11 cellular contexts compared by ENCODE assay signal in genomic region chr1:7388488-7389185, GRCh38.
DNase-seq lines count a peak whose midpoint lies in the region; ATAC-seq, FAIRE-seq and TF ChIP-seq lines count a peak whose summit lies in the region.
"Had no signal": no experiment of that assay in that cellular context is flagged by ENCODE, and none has a peak within 500 bp of the region (broad histone marks: within the 10 kb centered on the region; RNA-seq: fewer than 3 reads in every experiment).

No MANE protein-coding gene starts in this region.

- H2BK12ac ChIP-seq in H1 (ENCODE audit: low read depth, low read length), result peak overlapping the region; percentile 39; the same call in 1 of the 2 replicates

- no peaks in the 10 kb centered on the region for H3K9me3 ChIP-seq in H1 (ENCODE audit: insufficient read depth in 2 of 2, low read depth in 1 of 2, low read length in 1 of 2)
- H3K9me3 ChIP-seq in muscle layer of colon (ENCODE audit: low read length), result no peaks in the 10 kb centered on the region
- no peaks in the 10 kb centered on the region for H3K9me3 ChIP-seq in upper lobe of left lung

- H3K27ac Mint-ChIP-seq in activated CD4-positive, alpha-beta T cell treated with anti-CD3 and anti-CD28 coated beads, Interleukin-2, amount 10 ng/mL, durations not matched to agents 24 days and 14 days, result no peak overlapping the region

- peaks cover 0 to 6% (median 2%) of the 10 kb centered on the region in 4 experiments; a peak in 3 of 7 replicates for H3K4me1 ChIP-seq in H1 (replicated peaks in 1 of 4; ENCODE audit: control insufficient read depth in 3 of 4, insufficient read depth in 4 of 4, low read length in 3 of 4)
- H3K4me1 ChIP-seq in muscle layer of colon (ENCODE audit: insufficient read depth, low read length), result peaks cover 21% of the 10 kb centered on the region
- peaks cover 8 to 17% (median 16%) of the 10 kb centered on the region in 4 donors for H3K4me1 ChIP-seq in upper lobe of left lung

- H3K79me1 ChIP-seq in H1 (ENCODE audit: low read depth, low read length), result no peaks in the 10 kb centered on the region

- H2AK5ac ChIP-seq in H1 (ENCODE audit: low read depth, low read length), result no peak overlapping the region

- no peaks in the 10 kb centered on the region for H4K20me1 ChIP-seq in H1 (replicated peaks in 1 of 2; ENCODE audit: control insufficient read depth in 1 of 2, insufficient read depth in 2 of 2, low read length in 2 of 2)

- FAIRE-seq in H1 (lab: Jason Lieb, UNC), result no peak
- FAIRE-seq: bronchial epithelial cell had no signal

- H3K23me2 ChIP-seq in H1 (ENCODE audit: low read depth, low read length), result no peaks in the 10 kb centered on the region; the same call in 1 of the 2 replicates

- no peaks in the 10 kb centered on the region for H3K9me3 Mint-ChIP-seq in activated CD4-positive, alpha-beta T cell treated with anti-CD3 and anti-CD28 coated beads, Interleukin-2, amount 10 ng/mL, durations not matched to agents 24 days and 14 days

- H2BK20ac ChIP-seq in H1 (ENCODE audit: low read length), result peak overlapping the region; percentile 61; the same call in 1 of the 2 replicates

- H3K23ac ChIP-seq in H1 (ENCODE audit: insufficient read length), result no peak overlapping the region

- intact Hi-C loops in activated CD4-positive, alpha-beta T cell treated with anti-CD3 and anti-CD28 coated beads, Interleukin-2, amount 10 ng/mL, durations not matched to agents 24 days and 14 days (cut with micrococcal nuclease), result no loop called here

- TF ChIP-seq EP300 in H1 (IDR thresholded peaks at IDR 0.05; ENCODE audit: borderline replicate concordance in 1 of 2, low read depth in 2 of 2, low read length in 2 of 2) (no peak), upper lobe of left lung (IDR thresholded peaks at IDR 0.05) (no peak)

- no peak overlapping the region for H2BK120ac ChIP-seq in H1 (replicated peaks; ENCODE audit: low read depth, low read length)

- H3K4me3 Mint-ChIP-seq in activated CD4-positive, alpha-beta T cell treated with anti-CD3 and anti-CD28 coated beads, Interleukin-2, amount 10 ng/mL, durations not matched to agents 24 days and 14 days, result no peak overlapping the region

- no peaks in the 10 kb centered on the region for H3K27me3 ChIP-seq in H1 (replicated peaks in 1 of 4; ENCODE audit: control insufficient read depth in 3 of 4, extremely low read depth in 1 of 4, insufficient read depth in 3 of 4, low read length in 3 of 4)
- no peaks in the 10 kb centered on the region for H3K27me3 ChIP-seq in muscle layer of colon (ENCODE audit: control insufficient read depth in 1 of 2, insufficient read depth in 2 of 2, low read length in 2 of 2)
- H3K27me3 ChIP-seq in upper lobe of left lung, result no peaks in the 10 kb centered on the region

- peak overlapping the region; percentile 52 for H4K91ac ChIP-seq in H1 (replicated peaks; ENCODE audit: insufficient read length, low read length)

- TF ChIP-seq RAD21 in H1 (IDR thresholded peaks at IDR 0.05 in 1 of 2, conservative IDR thresholded peaks at IDR 0.05 in 1 of 2; ENCODE audit: low read depth in 2 of 2, low read length in 2 of 2), result no peak

- H3K27ac ChIP-seq in H1 (ENCODE audit: low read depth, low read length), result no peak overlapping the region
- peak overlapping the region; percentile 17 for H3K27ac ChIP-seq in muscle layer of colon (ENCODE audit: low read depth, low read length)
- peak overlapping the region in 3 of 4 donors; percentile 1 to 85 (median 26) for H3K27ac ChIP-seq in upper lobe of left lung

- H3K18ac ChIP-seq in H1 (ENCODE audit: extremely low read depth, low read length), result peak overlapping the region; percentile 19; the same call in 1 of the 2 replicates

- no peak overlapping the region for H3K4me3 ChIP-seq in H1 (ENCODE audit: extremely low read depth in 1 of 4, insufficient read depth in 2 of 4, low read depth in 3 of 4, low read length in 4 of 4)
- no peak overlapping the region for H3K4me3 ChIP-seq in muscle layer of colon (ENCODE audit: low read depth in 1 of 2, low read length in 2 of 2)
- no peak overlapping the region for H3K4me3 ChIP-seq in upper lobe of left lung

- TF ChIP-seq CTCF in H1 (IDR thresholded peaks at IDR 0.05; ENCODE audit: control extremely low read depth in 1 of 3, insufficient read depth in 1 of 3, low read depth in 1 of 3, low read length in 3 of 3) (no peak), upper lobe of left lung (IDR thresholded peaks at IDR 0.05) (no peak)

- POLR2A ChIA-PET in H1 (lab: Charles Lee; ENCODE audit: partially characterized antibody), result no interaction called here

- H2BK15ac ChIP-seq in H1 (ENCODE audit: low read length), result peak overlapping the region; percentile 88

- H3K4ac ChIP-seq in H1 (replicated peaks; ENCODE audit: insufficient read length, low read depth, low read length), result peak overlapping the region; percentile 69

- H4K8ac ChIP-seq in H1 (ENCODE audit: extremely low read depth, insufficient read depth, low read length), result no peak overlapping the region

- ATAC-seq in upper lobe of left lung (ENCODE audit: low FRiP score in 2 of 2) (peak; percentile 16 to 56), HG03571 (IDR thresholded peaks at IDR 0.05; ENCODE audit: unreplicated experiment) (no peak), HG02973 (IDR thresholded peaks at IDR 0.05; ENCODE audit: unreplicated experiment) (no peak)

- H3K56ac ChIP-seq in H1 (replicated peaks; ENCODE audit: insufficient read length, low read depth, low read length), result no peak overlapping the region

- H4K5ac ChIP-seq in H1 (ENCODE audit: insufficient read length, low read depth, low read length), result peak overlapping the region; percentile 36

- no peak overlapping the region for H2AFZ ChIP-seq in H1 (ENCODE audit: low read length)

- H3K36me3 Mint-ChIP-seq in activated CD4-positive, alpha-beta T cell treated with anti-CD3 and anti-CD28 coated beads, Interleukin-2, amount 10 ng/mL, durations not matched to agents 24 days and 14 days (ENCODE audit: low read depth), result no peaks in the 10 kb centered on the region

- no peaks in the 10 kb centered on the region for H3K4me1 Mint-ChIP-seq in activated CD4-positive, alpha-beta T cell treated with anti-CD3 and anti-CD28 coated beads, Interleukin-2, amount 10 ng/mL, durations not matched to agents 24 days and 14 days

- CTCF ChIA-PET in H1 (lab: Charles Lee; ENCODE audit: partially characterized antibody), result interaction anchor here (2.4 kb wide), 1 partner anchor 11 kb away, joined by 6 read pairs; no protein-coding TSS in a partner anchor

- peak overlapping the region; percentile 39 for H2BK5ac ChIP-seq in H1 (ENCODE audit: low read depth, low read length)

- H3K9ac ChIP-seq in H1 (replicated peaks in 1 of 4; ENCODE audit: extremely low read depth in 1 of 4, low read depth in 3 of 4, low read length in 3 of 4) (no peak overlapping the region), muscle layer of colon (ENCODE audit: low read length) (no peak overlapping the region)

- H3K27me3 Mint-ChIP-seq in activated CD4-positive, alpha-beta T cell treated with anti-CD3 and anti-CD28 coated beads, Interleukin-2, amount 10 ng/mL, durations not matched to agents 24 days and 14 days, result no peaks in the 10 kb centered on the region

- no peak overlapping the region for H3K14ac ChIP-seq in H1 (ENCODE audit: insufficient read length)

- no peak overlapping the region for H3K4me2 ChIP-seq in H1 (ENCODE audit: insufficient read depth in 1 of 2, low read depth in 2 of 2, low read length in 2 of 2)

- TF ChIP-seq POLR2A in H1 (IDR thresholded peaks at IDR 0.05; ENCODE audit: control extremely low read depth in 1 of 2, low read depth in 2 of 2, low read length in 2 of 2) (no peak), upper lobe of left lung (IDR thresholded peaks at IDR 0.05) (no peak)

- WGBS in H1 (ENCODE audit: extremely low coverage in 1 of 2, insufficient coverage in 1 of 2, insufficient read length in 1 of 2, insufficient replicate concordance in 2 of 2, low coverage in 1 of 2, low lambda C conversion rate in 2 of 2, missing lambda C conversion rate in 1 of 2), 2 experiments, result 84% methylated on average over 15 of the region's 19 CpGs; no CpG with 5 or more reads in 1 of the 2 experiments
- WGBS in upper lobe of left lung, 2 donors, result 52 to 53% methylated on average over 5 to 19 of the region's 19 CpGs

- H3K36me3 ChIP-seq in H1 (ENCODE audit: control insufficient read depth in 2 of 4, insufficient read depth in 4 of 4, low read length in 3 of 4) (no peaks in the 10 kb centered on the region), muscle layer of colon (ENCODE audit: insufficient read depth, low read length) (no peaks in the 10 kb centered on the region), upper lobe of left lung (no peaks in the 10 kb centered on the region)

- H3K79me2 ChIP-seq in H1 (ENCODE audit: control insufficient read depth in 1 of 2, insufficient read depth in 2 of 2, low read length in 2 of 2), result no peaks in the 10 kb centered on the region

- peak; percentile 27 for DNase-seq in activated CD4-positive, alpha-beta T cell treated with anti-CD3 and anti-CD28 coated beads, Interleukin-2, amount 10 ng/mL, durations not matched to agents 24 days and 14 days
- DNase-seq in activated CD4-positive, alpha-beta T cell treated with anti-CD3 and anti-CD28 coated beads for 1 hour, result no peak
- peak in 1 of 2 experiments; percentile 49 for DNase-seq in H1 (ENCODE audit: low read depth in 1 of 2, low spot score in 2 of 2)
- DNase-seq in upper lobe of left lung, result peak; percentile 15 to 66
- no peak for DNase-seq in SIG-M5 treated with dmso at 0.1 percent for 504 hours (lab: John Stamatoyannopoulos, UW; ENCODE audit: unreplicated experiment)
- DNase-seq: NCI-H1105; stimulated activated CD4-positive, alpha-beta T cell treated with anti-CD3 and anti-CD28 coated beads, Interleukin-4, amount 100 ng/mL, for 4 hours had no signal

TF ChIP-seq in H1, 55 proteins besides CTCF, POLR2A, EP300 and RAD21 (continues in another document):
- TF ChIP-seq, protein P1, sequence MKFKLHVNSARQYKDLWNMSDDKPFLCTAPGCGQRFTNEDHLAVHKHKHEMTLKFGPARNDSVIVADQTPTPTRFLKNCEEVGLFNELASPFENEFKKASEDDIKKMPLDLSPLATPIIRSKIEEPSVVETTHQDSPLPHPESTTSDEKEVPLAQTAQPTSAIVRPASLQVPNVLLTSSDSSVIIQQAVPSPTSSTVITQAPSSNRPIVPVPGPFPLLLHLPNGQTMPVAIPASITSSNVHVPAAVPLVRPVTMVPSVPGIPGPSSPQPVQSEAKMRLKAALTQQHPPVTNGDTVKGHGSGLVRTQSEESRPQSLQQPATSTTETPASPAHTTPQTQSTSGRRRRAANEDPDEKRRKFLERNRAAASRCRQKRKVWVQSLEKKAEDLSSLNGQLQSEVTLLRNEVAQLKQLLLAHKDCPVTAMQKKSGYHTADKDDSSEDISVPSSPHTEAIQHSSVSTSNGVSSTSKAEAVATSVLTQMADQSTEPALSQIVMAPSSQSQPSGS (IDR thresholded peaks at IDR 0.05; ENCODE audit: low read length), result no peak
- no peak for TF ChIP-seq YY1 (IDR thresholded peaks at IDR 0.05; ENCODE audit: low read depth, low read length)
- no peak for TF ChIP-seq GABPA (IDR thresholded peaks at IDR 0.05; ENCODE audit: borderline replicate concordance, insufficient read depth, low read length)
- TF ChIP-seq ZNF274 (IDR thresholded peaks at IDR 0.05; ENCODE audit: borderline replicate concordance, extremely low read depth, low read length), result no peak
- TF ChIP-seq ASH2L (IDR thresholded peaks at IDR 0.05; ENCODE audit: low read length), result no peak
- no peak for TF ChIP-seq GTF2F1 (IDR thresholded peaks at IDR 0.05; ENCODE audit: borderline replicate concordance, low read depth, low read length)

Comparison
In these comparisons a context has a peak if more than half of its experiments do, and no peak if none do; other contexts are left out.
1. DNase-seq: peak in activated CD4-positive, alpha-beta T cell treated with anti-CD3 and anti-CD28 coated beads, Interleukin-2, amount 10 ng/mL, durations not matched to agents 24 days and 14 days (single experiment) and upper lobe of left lung (2 of 2); none in activated CD4-positive, alpha-beta T cell treated with anti-CD3 and anti-CD28 coated beads for 1 hour (single experiment) and SIG-M5 treated with dmso at 0.1 percent for 504 hours (single experiment).
2. ATAC-seq: peak in upper lobe of left lung (2 of 2); none in HG03571 (single experiment) and HG02973 (single experiment).